In genomic region chr2:24046599-24046929, GRCh38 we compare ENCODE assay signal across 1 cellular context.
TF ChIP-seq lines count a peak whose summit lies in the region.

No MANE protein-coding gene starts in this region.

TF ChIP-seq in IMR-90, 13 proteins besides CTCF, POLR2A, EP300 and RAD21:
- TF ChIP-seq ELK1 (IDR thresholded peaks at IDR 0.05; ENCODE audit: borderline replicate concordance, low read depth, low read length) (no peak), CHD1 (IDR thresholded peaks at IDR 0.05; ENCODE audit: low read depth, low read length) (no peak), RFX5 (IDR thresholded peaks at IDR 0.05; ENCODE audit: low read depth, low read length) (no peak), MAFK (IDR thresholded peaks at IDR 0.05; ENCODE audit: low read depth, low read length) (no peak), RCOR1 (IDR thresholded peaks at IDR 0.05; ENCODE audit: insufficient replicate concordance, low read length) (no peak), SMC3 (IDR thresholded peaks at IDR 0.05; ENCODE audit: low read depth, low read length) (no peak), FOS (IDR thresholded peaks at IDR 0.05; ENCODE audit: low read depth, low read length) (no peak), CEBPB (IDR thresholded peaks at IDR 0.05; ENCODE audit: low read depth, low read length) (no peak), NFE2L2 (IDR thresholded peaks at IDR 0.05; ENCODE audit: low read depth, low read length) (no peak), USF2 (IDR thresholded peaks at IDR 0.05; ENCODE audit: low read depth, low read length) (no peak), MAZ (IDR thresholded peaks at IDR 0.05; ENCODE audit: borderline replicate concordance, low read depth, low read length) (no peak), BHLHE40 (IDR thresholded peaks at IDR 0.05; ENCODE audit: low read depth, low read length) (no peak), MXI1 (IDR thresholded peaks at IDR 0.05; ENCODE audit: borderline replicate concordance, low read depth, low read length) (no peak)
